ENCODE assay signal across 8 cellular contexts in the genomic region with DNA sequence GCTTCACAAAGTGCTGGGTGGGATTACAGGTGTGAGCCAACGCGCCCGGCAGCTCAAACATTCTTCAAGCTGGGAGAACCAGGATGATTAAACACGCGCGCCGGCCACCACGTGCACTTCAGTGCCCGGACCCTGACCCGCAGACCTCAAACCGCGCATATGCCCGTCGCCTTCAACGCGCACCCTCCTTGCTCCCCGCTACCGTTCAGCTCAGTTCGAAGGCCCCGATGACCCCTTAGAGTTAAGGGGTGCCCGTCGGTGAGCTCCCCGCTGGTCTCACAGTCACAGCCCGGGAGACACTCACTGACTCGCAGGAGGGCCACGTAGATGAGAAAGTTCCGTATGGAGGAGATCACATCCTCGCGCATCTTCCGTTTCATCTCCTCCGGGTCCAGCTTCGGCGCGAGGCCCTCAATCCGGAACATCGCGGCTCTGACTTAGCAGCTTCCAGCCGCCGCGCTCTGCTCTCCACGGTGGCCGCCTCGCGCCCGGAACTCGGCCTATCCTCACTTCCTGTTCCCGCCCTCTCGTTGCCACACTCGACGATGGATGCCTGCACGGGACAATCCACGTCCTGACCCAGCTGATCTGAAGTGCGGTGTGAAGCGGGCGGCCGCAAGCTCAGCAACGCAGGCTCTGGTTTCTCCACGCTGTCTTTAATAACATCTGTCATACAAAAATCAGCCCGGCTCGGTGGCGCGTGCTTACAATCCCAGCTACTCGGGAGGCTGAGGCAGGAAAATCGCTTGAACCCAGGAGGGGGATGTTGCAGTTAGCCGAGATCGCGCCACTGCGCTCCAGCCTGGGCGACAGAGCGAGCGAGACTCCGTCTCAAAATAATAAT. TPM values are rescaled to one million over a fixed set of nuclear protein-coding genes. Genes with fewer than 3 reads are reported as not detected.
DNase-seq lines count a peak whose midpoint lies in the region; ATAC-seq and TF ChIP-seq lines count a peak whose summit lies in the region.

Gene TOMM5 (minus strand): TSS at position 490 of the 844 bp plus-strand sequence. CDS start 65 bp downstream, at position 425.

- CTCF ChIA-PET in naive thymus-derived CD4-positive, alpha-beta T cell (lab: Charles Lee) = interaction anchor here (0.5 to 1.4 kb wide), 6 partner anchors 9 to 1185 kb away, joined by 3 to 7 read pairs (median 3); no protein-coding TSS in a partner anchor

- peaks cover 2% of the 10 kb centered on the region for H3K27me3 ChIP-seq in fibroblast of lung (ENCODE audit: control insufficient read depth, insufficient read depth, low read length)
- H3K27me3 ChIP-seq in naive thymus-derived CD4-positive, alpha-beta T cell (ENCODE audit: control insufficient read depth in 2 of 2, insufficient read depth in 2 of 2, low read length in 2 of 2) = no peaks in the 10 kb centered on the region

- H4K20me1 ChIP-seq in fibroblast of lung (ENCODE audit: control insufficient read depth, extremely low read depth, insufficient read depth, low read length) = no peaks in the 10 kb centered on the region

- H3K9me3 ChIP-seq in fibroblast of lung (ENCODE audit: control insufficient read depth, insufficient read depth, low read depth, low read length) = no peaks in the 10 kb centered on the region
- H3K9me3 ChIP-seq in naive thymus-derived CD4-positive, alpha-beta T cell (ENCODE audit: control insufficient read depth in 2 of 3, low read length in 3 of 3) = no peaks in the 10 kb centered on the region

- no peak for TF ChIP-seq CTCF in fibroblast of lung (conservative IDR thresholded peaks at IDR 0.05 in 1 of 2, IDR thresholded peaks at IDR 0.05 in 1 of 2; ENCODE audit: low read depth in 1 of 2, low read length in 2 of 2)

- peaks cover 38% of the 10 kb centered on the region for H3K79me2 ChIP-seq in fibroblast of lung (ENCODE audit: control insufficient read depth, insufficient read depth, low read length)

- peak within 1 kb of the TSS; percentile 68 for H3K4me2 ChIP-seq in fibroblast of lung (ENCODE audit: extremely low read depth, insufficient read depth, low read length)

- peak within 1 kb of the TSS; percentile 95 for H2AFZ ChIP-seq in fibroblast of lung (ENCODE audit: low read length)

- intact Hi-C loops in naive thymus-derived CD4-positive, alpha-beta T cell (cut with micrococcal nuclease) = loop anchor here (1.0 to 10.0 kb wide), 19 partner anchors 9 to 1020 kb away; partner anchors contain the start of genes DCAF10 (in 2 of the 2), EXOSC3 (in 2 of the 2), FBXO10 (in 2 of the 2) and POLR1E (in 2 of the 2)

- H3K36me3 ChIP-seq in fibroblast of lung (ENCODE audit: control insufficient read depth, insufficient read depth, low read length) = peaks cover 2% of the 10 kb centered on the region
- peaks cover 5 to 23% (median 8%) of the 10 kb centered on the region in 3 experiments for H3K36me3 ChIP-seq in naive thymus-derived CD4-positive, alpha-beta T cell (ENCODE audit: control insufficient read depth in 2 of 3, insufficient read depth in 3 of 3, low read length in 3 of 3)

- peak within 1 kb of the TSS; percentile 93 for H3K9ac ChIP-seq in fibroblast of lung (ENCODE audit: insufficient read depth, low read length)

- peaks cover 8 to 51% (median 44%) of the 10 kb centered on the region in 7 donors for H3K4me1 Mint-ChIP-seq in naive thymus-derived CD4-positive, alpha-beta T cell
- H3K4me1 Mint-ChIP-seq in stimulated activated naive B cell treated with anti-CD40 and anti-IgM and Interleukin-4, amounts not matched to agents 10 μg/mL and 1 μg/mL and 100 μg/mL, for 72 hours = peaks cover 18 to 39% of the 10 kb centered on the region in 2 donors

- H3K27ac Mint-ChIP-seq in naive thymus-derived CD4-positive, alpha-beta T cell = peak within 1 kb of the TSS; percentile 93 to 98 (median 96)
- peak within 1 kb of the TSS; percentile 98 for H3K27ac Mint-ChIP-seq in stimulated activated naive B cell treated with anti-CD40 and anti-IgM and Interleukin-4, amounts not matched to agents 10 μg/mL and 1 μg/mL and 100 μg/mL, for 72 hours

- peak within 1 kb of the TSS; percentile 93 for H3K27ac ChIP-seq in fibroblast of lung (ENCODE audit: insufficient read depth, low read length)
- H3K27ac ChIP-seq in naive thymus-derived CD4-positive, alpha-beta T cell (ENCODE audit: low read depth, low read length) = peak within 1 kb of the TSS; percentile 88

- peak; percentile 97 for DNase-seq in Daoy (ENCODE audit: low read depth)
- DNase-seq in GOT3 (lab: John Stamatoyannopoulos, UW) = peak; percentile 54
- peak; percentile 92 for DNase-seq in LHCN-M2 (ENCODE audit: low read depth)
- DNase-seq in RPMI8226 = peak; percentile 93
- peak; percentile 80 to 84 for DNase-seq in activated T-helper 1 cell treated with anti-CD3 and anti-CD28 coated beads, Interleukin-2, amount 50 U/mL, for 16 hours (ENCODE audit: low read depth in 1 of 2, low spot score in 1 of 2)
- DNase-seq in fibroblast of lung (ENCODE audit: low read depth in 2 of 2) = peak; percentile 95
- peak; percentile 80 to 92 (median 90) for DNase-seq in naive thymus-derived CD4-positive, alpha-beta T cell
- DNase-seq in stimulated activated naive B cell treated with anti-CD40 and anti-IgM and Interleukin-4, amounts not matched to agents 10 μg/mL and 1 μg/mL and 100 μg/mL, for 72 hours = peak; percentile 88

- peaks cover 0 to 5% (median 0%) of the 10 kb centered on the region in 11 donors for H3K9me3 Mint-ChIP-seq in naive thymus-derived CD4-positive, alpha-beta T cell
- no peaks in the 10 kb centered on the region for H3K9me3 Mint-ChIP-seq in stimulated activated naive B cell treated with anti-CD40 and anti-IgM and Interleukin-4, amounts not matched to agents 10 μg/mL and 1 μg/mL and 100 μg/mL, for 72 hours

- H3K4me3 ChIP-seq in fibroblast of lung (replicated peaks in 1 of 4; ENCODE audit: control extremely low read depth in 1 of 4, insufficient read depth in 1 of 4, low read depth in 3 of 4, low read length in 4 of 4) = peak within 1 kb of the TSS; percentile 82 to 97 (median 86)
- H3K4me3 ChIP-seq in naive thymus-derived CD4-positive, alpha-beta T cell (ENCODE audit: low read length) = peak within 1 kb of the TSS; percentile 95

- H3K4me1 ChIP-seq in fibroblast of lung (ENCODE audit: control insufficient read depth, extremely low read depth, insufficient read depth, low read length) = peaks cover 5% of the 10 kb centered on the region
- peaks cover 6 to 12% of the 10 kb centered on the region in 2 donors for H3K4me1 ChIP-seq in naive thymus-derived CD4-positive, alpha-beta T cell (ENCODE audit: control insufficient read depth in 2 of 2, insufficient read depth in 2 of 2, low read length in 2 of 2)

- peak; percentile 99 for ATAC-seq in naive thymus-derived CD4-positive, alpha-beta T cell
- peak; percentile 95 to 96 for ATAC-seq in stimulated activated naive B cell treated with anti-CD40 and anti-IgM and Interleukin-4, amounts not matched to agents 10 μg/mL and 1 μg/mL and 100 μg/mL, for 72 hours (replicated peaks)

- H3K4me3 Mint-ChIP-seq in naive thymus-derived CD4-positive, alpha-beta T cell = peak within 1 kb of the TSS; percentile 93 to 100 (median 98)
- H3K4me3 Mint-ChIP-seq in stimulated activated naive B cell treated with anti-CD40 and anti-IgM and Interleukin-4, amounts not matched to agents 10 μg/mL and 1 μg/mL and 100 μg/mL, for 72 hours = peak within 1 kb of the TSS; percentile 99

- H3K27me3 Mint-ChIP-seq in naive thymus-derived CD4-positive, alpha-beta T cell = peaks cover 0 to 22% (median 9%) of the 10 kb centered on the region in 5 donors
- H3K27me3 Mint-ChIP-seq in stimulated activated naive B cell treated with anti-CD40 and anti-IgM and Interleukin-4, amounts not matched to agents 10 μg/mL and 1 μg/mL and 100 μg/mL, for 72 hours = no peaks in the 10 kb centered on the region

- peaks cover 4 to 15% (median 5%) of the 10 kb centered on the region in 5 donors for H3K36me3 Mint-ChIP-seq in naive thymus-derived CD4-positive, alpha-beta T cell
- peaks cover 10 to 18% of the 10 kb centered on the region in 2 donors for H3K36me3 Mint-ChIP-seq in stimulated activated naive B cell treated with anti-CD40 and anti-IgM and Interleukin-4, amounts not matched to agents 10 μg/mL and 1 μg/mL and 100 μg/mL, for 72 hours

- POLR2A ChIA-PET in naive thymus-derived CD4-positive, alpha-beta T cell (lab: Charles Lee) = interaction anchor here (0.6 to 3.0 kb wide), 8 partner anchors 9 to 176 kb away, joined by 3 to 14 read pairs (median 6); partner anchors contain the start of genes FRMPD1 and GRHPR

RNA-seq across cellular contexts. Expression of gene TOMM5, which starts in this region (rescaled TPM):
- total RNA-seq in Daoy (2014; rRNA removed; shearing (Covaris generic)) = 512 and 562 TPM in 2 replicates
- total RNA-seq in LHCN-M2 (2014; rRNA removed) (167 and 190 TPM in 2 replicates), fibroblast of lung (113 and 128 TPM in 2 replicates)
- polyA plus RNA-seq in LHCN-M2 (2012) = 186 TPM
- 162 and 203 TPM in 2 replicates for polyA plus RNA-seq in fibroblast of lung
- 147 and 199 TPM in 2 replicates for polyA plus RNA-seq in fibroblast of lung (2012)
- polyA minus RNA-seq in fibroblast of lung (ENCODE audit: low replicate concordance) = 30.6 and 39.8 TPM in 2 replicates
- total RNA-seq in naive thymus-derived CD4-positive, alpha-beta T cell = 10 to 100 TPM; 33.6 to 86.8 (median 44.7) TPM
- polyA plus RNA-seq in naive thymus-derived CD4-positive, alpha-beta T cell = 100 to 1,000 TPM; 122 to 172 TPM

Comparison
In these comparisons a context has a peak if more than half of its experiments do, and no peak if none do; other contexts are left out.
1. Peak in every context shown above with its lines: DNase-seq, ATAC-seq, H3K4me3 ChIP-seq and H3K27ac ChIP-seq.